In the genomic region with DNA sequence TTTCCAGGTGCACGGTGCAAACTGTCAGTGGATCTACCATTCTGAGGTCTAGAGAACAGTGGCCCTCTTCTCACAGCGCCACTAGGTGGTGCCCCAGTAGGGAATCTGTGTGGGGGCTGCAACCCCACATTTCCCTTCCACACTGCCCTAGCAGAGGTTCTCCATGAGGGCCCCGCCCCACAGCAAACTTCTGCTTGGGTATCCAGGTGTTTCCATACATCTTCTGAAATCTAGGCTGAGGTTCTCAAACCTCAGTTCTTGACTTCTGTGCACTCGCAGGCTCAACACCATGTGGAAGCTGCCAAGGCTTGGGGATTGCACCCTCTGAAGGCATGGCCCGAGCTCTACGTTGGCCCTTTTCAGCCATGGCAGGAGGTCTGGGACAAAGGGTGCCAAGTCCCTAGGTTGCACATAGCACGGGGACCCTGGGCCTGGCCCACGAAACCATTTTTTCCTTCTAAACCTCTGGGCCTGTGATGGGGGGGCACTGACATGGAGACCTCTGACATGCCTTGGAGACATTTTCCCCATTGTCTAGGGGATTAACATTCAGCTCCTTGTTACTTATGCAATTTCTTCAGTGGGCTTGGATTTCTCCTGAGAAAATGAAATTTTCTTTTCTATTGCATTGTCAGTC, we compare ENCODE assay signal across 2 cellular contexts.
TF ChIP-seq lines count a peak whose summit lies in the region.

No MANE protein-coding gene starts in this region.

TF ChIP-seq in HepG2, 621 proteins besides CTCF, POLR2A, EP300 and RAD21:
- no peak for TF ChIP-seq ATF7 (IDR thresholded peaks at IDR 0.05)
- TF ChIP-seq ATF7 (CRISPR knock-in tag; IDR thresholded peaks at IDR 0.05), result no peak
- TF ChIP-seq, protein P1, sequence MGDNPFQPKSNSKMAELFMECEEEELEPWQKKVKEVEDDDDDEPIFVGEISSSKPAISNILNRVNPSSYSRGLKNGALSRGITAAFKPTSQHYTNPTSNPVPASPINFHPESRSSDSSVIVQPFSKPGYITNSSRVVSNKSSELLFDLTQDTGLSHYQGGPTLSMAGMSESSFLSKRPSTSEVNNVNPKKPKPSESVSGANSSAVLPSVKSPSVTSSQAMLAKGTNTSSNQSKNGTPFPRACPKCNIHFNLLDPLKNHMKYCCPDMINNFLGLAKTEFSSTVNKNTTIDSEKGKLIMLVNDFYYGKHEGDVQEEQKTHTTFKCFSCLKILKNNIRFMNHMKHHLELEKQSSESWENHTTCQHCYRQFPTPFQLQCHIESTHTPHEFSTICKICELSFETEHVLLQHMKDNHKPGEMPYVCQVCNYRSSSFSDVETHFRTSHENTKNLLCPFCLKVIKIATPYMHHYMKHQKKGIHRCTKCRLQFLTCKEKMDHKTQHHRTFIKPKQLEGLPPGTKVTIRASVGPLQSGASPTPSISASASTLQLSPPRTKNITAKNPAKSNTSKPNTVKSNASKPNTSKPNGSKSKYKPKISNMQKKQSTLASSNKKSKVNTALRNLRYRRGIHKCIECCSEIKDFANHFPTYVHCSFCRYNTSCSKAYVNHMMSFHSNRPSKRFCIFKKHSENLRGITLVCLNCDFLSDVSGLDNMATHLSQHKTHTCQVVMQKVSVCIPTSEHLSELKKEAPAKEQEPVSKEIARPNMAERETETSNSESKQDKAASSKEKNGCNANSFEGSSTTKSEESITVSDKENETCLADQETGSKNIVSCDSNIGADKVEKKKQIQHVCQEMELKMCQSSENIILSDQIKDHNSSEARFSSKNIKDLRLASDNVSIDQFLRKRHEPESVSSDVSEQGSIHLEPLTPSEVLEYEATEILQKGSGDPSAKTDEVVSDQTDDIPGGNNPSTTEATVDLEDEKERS (CRISPR knock-in tag; IDR thresholded peaks at IDR 0.05), result peak; percentile 45; the same call in 1 of the 2 replicates

TF ChIP-seq in GM12878, 131 proteins besides CTCF, POLR2A, EP300 and RAD21:
- TF ChIP-seq EGR1 (IDR thresholded peaks at IDR 0.05; ENCODE audit: borderline replicate concordance in 1 of 2, low read depth in 2 of 2, low read length in 2 of 2) (no peak), TCF7 (IDR thresholded peaks at IDR 0.05; ENCODE audit: borderline replicate concordance) (no peak), KDM1A (IDR thresholded peaks at IDR 0.05; ENCODE audit: borderline replicate concordance) (no peak), SIX5 (IDR thresholded peaks at IDR 0.05; ENCODE audit: low read depth, low read length, severe bottlenecking) (no peak), NBN (IDR thresholded peaks at IDR 0.05) (no peak), CBX5 (IDR thresholded peaks at IDR 0.05; ENCODE audit: low read depth) (0 out of 2 replicates have a peak, but pooled peaks have one; percentile 23), STAT1 (conservative IDR thresholded peaks at IDR 0.05) (no peak)
